ENCODE assay signal across 1 cellular context in the genomic region with DNA sequence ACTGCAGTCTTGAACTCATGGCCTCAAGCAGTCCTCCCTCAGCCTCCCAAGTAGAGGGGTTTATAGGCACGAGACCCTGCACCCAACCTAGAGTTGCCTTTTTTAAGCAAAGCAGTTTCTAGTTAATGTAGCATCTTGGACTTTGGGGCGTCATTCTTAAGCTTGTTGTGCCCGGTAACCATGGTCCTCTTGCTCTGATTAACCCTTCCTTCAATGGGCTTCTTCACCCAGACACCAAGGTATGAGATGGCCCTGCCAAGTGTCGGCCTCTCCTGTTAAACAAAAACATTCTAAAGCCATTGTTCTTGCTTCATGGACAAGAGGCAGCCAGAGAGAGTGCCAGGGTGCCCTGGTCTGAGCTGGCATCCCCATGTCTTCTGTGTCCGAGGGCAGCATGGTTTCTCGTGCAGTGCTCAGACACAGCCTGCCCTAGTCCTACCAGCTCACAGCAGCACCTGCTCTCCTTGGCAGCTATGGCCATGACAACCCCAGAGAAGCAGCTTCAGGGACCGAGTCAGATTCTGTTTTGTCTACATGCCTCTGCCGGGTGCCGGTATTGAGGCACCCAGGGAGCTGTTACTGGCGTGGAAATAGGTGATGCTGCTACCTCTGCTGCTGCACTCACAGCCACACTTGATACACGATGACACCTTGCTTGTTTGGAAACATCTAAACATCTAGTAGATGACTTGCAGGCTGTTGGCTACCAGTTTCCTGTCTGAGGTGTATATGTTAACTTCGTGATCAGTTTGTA.
TF ChIP-seq lines count a peak whose summit lies in the region.

No MANE protein-coding gene starts in this region.

TF ChIP-seq in endothelial cell of umbilical vein, 7 proteins besides CTCF, POLR2A, EP300 and RAD21:
- no peak for TF ChIP-seq FOS (IDR thresholded peaks at IDR 0.05; ENCODE audit: borderline replicate concordance, insufficient read depth, low read length)
